Comparison of ENCODE assay signal across 8 cellular contexts in the genomic region with DNA sequence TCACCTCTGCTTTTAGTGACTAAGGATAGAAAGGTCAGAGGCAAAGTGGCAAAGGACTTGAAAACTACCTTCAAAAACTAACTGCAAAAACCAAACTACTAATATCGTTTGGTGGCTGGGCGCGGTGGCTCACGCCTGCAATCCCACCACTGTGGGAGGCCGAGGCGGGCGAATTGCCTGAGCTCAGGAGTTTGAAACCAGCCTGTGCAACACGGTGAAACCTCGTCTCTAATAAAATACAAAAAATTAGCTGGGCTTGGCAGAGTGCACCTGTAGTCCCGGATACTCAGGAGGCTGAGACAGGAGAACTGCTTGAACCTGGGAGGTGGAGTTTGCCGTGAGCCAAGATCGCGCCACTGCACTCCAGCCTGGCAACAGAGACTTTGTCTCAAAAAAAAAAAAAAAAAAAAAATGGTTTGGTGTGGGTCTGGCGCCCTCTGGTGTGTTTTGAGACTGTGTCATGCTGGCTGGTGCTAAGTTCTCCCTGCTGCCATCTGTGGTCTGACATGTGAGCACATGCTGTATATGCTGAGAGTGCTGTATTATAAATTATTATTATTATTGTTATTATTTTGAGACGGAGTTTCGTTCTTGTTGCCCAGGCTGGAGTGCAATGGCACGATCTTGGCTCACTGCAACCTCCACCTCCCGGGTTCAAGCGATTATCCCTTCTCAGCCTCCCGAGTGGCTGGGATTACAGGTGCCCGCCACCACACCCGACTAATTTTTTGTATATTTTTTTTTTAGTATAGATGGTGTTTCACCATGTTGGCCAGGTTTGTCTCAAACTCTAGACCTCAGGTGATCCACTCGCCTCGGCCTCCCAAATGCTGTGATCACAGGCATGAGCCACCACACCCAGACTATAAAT. TPM values are rescaled to one million over a fixed set of nuclear protein-coding genes. Genes with fewer than 3 reads are reported as not detected.
DNase-seq lines count a peak whose midpoint lies in the region; ATAC-seq, FAIRE-seq and TF ChIP-seq lines count a peak whose summit lies in the region.

No MANE protein-coding gene starts in this region.

- no peaks in the 10 kb centered on the region for H3K9me3 Mint-ChIP-seq in activated T-helper 2 cell treated with anti-CD3 and anti-CD28 coated beads, Interferon-gamma antibody, Interleukin-2, Interleukin-4, amounts not matched to agents 10 μg/mL and 5 μg/mL and 100 μg/mL, durations not matched to agents 14 hours and 24 hours and 36 hours

- H3K9ac ChIP-seq in KMS-11, result no peak overlapping the region

- H4K20me1 ChIP-seq in KMS-11 (ENCODE audit: insufficient read depth), result no peaks in the 10 kb centered on the region

- peaks cover 2% of the 10 kb centered on the region for H3K4me1 Mint-ChIP-seq in activated T-helper 2 cell treated with anti-CD3 and anti-CD28 coated beads, Interferon-gamma antibody, Interleukin-2, Interleukin-4, amounts not matched to agents 10 μg/mL and 5 μg/mL and 100 μg/mL, durations not matched to agents 14 hours and 24 hours and 36 hours (ENCODE audit: low read depth)

- DNase-seq in ELF-1 (ENCODE audit: low read depth, low spot score), result peak; percentile 84
- peak; percentile 70 for DNase-seq in RPMI7951 (ENCODE audit: low read depth)
- peak; percentile 63 for DNase-seq in activated T-helper 2 cell treated with anti-CD3 and anti-CD28 coated beads, Interferon-gamma antibody, Interleukin-2, Interleukin-4, amounts not matched to agents 10 μg/mL and 5 μg/mL and 100 μg/mL, durations not matched to agents 14 hours and 24 hours and 36 hours (ENCODE audit: low spot score)
- peak; percentile 74 to 88 for DNase-seq in foreskin fibroblast
- peak in 4 of 6 donors; percentile 55 to 65 (median 60) for DNase-seq in pancreas
- peak; percentile 63 for DNase-seq in ureter (ENCODE audit: low spot score)

- WGBS in pancreas, 2 donors, result 53 to 60% methylated on average over 24 of the region's 24 CpGs

- FAIRE-seq in pancreas (lab: Jason Lieb, UNC), result no peak

- H3K79me2 ChIP-seq in KMS-11 (ENCODE audit: insufficient read depth, low read depth), result no peaks in the 10 kb centered on the region

- H3K4me3 ChIP-seq in KMS-11 (IDR thresholded peaks at IDR 0.05; ENCODE audit: insufficient read depth, low read depth, low read length) (no peak overlapping the region), foreskin fibroblast (ENCODE audit: low read depth in 1 of 2, low read length in 2 of 2) (no peak overlapping the region), pancreas (no peak overlapping the region)

- peaks cover 8% of the 10 kb centered on the region for H3K4me1 ChIP-seq in KMS-11 (ENCODE audit: low read depth, poor library complexity, severe bottlenecking)
- H3K4me1 ChIP-seq in pancreas, result no peaks in the 10 kb centered on the region

- peaks cover 27% of the 10 kb centered on the region for H3K27me3 Mint-ChIP-seq in activated T-helper 2 cell treated with anti-CD3 and anti-CD28 coated beads, Interferon-gamma antibody, Interleukin-2, Interleukin-4, amounts not matched to agents 10 μg/mL and 5 μg/mL and 100 μg/mL, durations not matched to agents 14 hours and 24 hours and 36 hours (ENCODE audit: low read depth)

- ATAC-seq in GM21737 (IDR thresholded peaks at IDR 0.05; ENCODE audit: unreplicated experiment) (peak; percentile 80), pancreas (peak; percentile 90 to 100 (median 96))

- H3K4me3 Mint-ChIP-seq in activated T-helper 2 cell treated with anti-CD3 and anti-CD28 coated beads, Interferon-gamma antibody, Interleukin-2, Interleukin-4, amounts not matched to agents 10 μg/mL and 5 μg/mL and 100 μg/mL, durations not matched to agents 14 hours and 24 hours and 36 hours (ENCODE audit: low read depth), result no peak overlapping the region

- H3K27ac ChIP-seq in KMS-11 (no peak overlapping the region), pancreas (no peak overlapping the region)

- H3K27ac Mint-ChIP-seq in activated T-helper 2 cell treated with anti-CD3 and anti-CD28 coated beads, Interferon-gamma antibody, Interleukin-2, Interleukin-4, amounts not matched to agents 10 μg/mL and 5 μg/mL and 100 μg/mL, durations not matched to agents 14 hours and 24 hours and 36 hours, result no peak overlapping the region

- no peaks in the 10 kb centered on the region for H3K36me3 Mint-ChIP-seq in activated T-helper 2 cell treated with anti-CD3 and anti-CD28 coated beads, Interferon-gamma antibody, Interleukin-2, Interleukin-4, amounts not matched to agents 10 μg/mL and 5 μg/mL and 100 μg/mL, durations not matched to agents 14 hours and 24 hours and 36 hours (ENCODE audit: low read depth)

- no peak overlapping the region for H3K4me2 ChIP-seq in KMS-11

- TF ChIP-seq CTCF in KMS-11 (conservative IDR thresholded peaks at IDR 0.05; ENCODE audit: low read depth, low read length) (peak; percentile 65), foreskin fibroblast (IDR thresholded peaks at IDR 0.05; ENCODE audit: low read depth, low read length) (peak; percentile 85), pancreas (IDR thresholded peaks at IDR 0.05) (peak; percentile 49 to 62 (median 56))

- no peaks in the 10 kb centered on the region for H3K27me3 ChIP-seq in KMS-11 (ENCODE audit: insufficient read depth, low read depth)
- H3K27me3 ChIP-seq in pancreas, result no peaks in the 10 kb centered on the region

- peak overlapping the region; percentile 52; the same call in 1 of the 2 replicates for H2AFZ ChIP-seq in KMS-11 (ENCODE audit: low read depth)

- no peaks in the 10 kb centered on the region for H3K36me3 ChIP-seq in KMS-11 (ENCODE audit: insufficient read depth)
- no peaks in the 10 kb centered on the region for H3K36me3 ChIP-seq in pancreas

- intact Hi-C loops in activated T-helper 2 cell treated with anti-CD3 and anti-CD28 coated beads, Interferon-gamma antibody, Interleukin-2, Interleukin-4, amounts not matched to agents 10 μg/mL and 5 μg/mL and 100 μg/mL, durations not matched to agents 14 hours and 24 hours and 36 hours (cut with micrococcal nuclease), result loop anchor here (1.0 to 10.0 kb wide), 5 partner anchors 19 to 147 kb away; no protein-coding TSS in a partner anchor
- intact Hi-C loops in pancreas (cut with DNase I), result no loop called here

- no peaks in the 10 kb centered on the region for H3K9me3 ChIP-seq in pancreas

RNA-seq across cellular contexts. Expression of gene RNF17, which starts 36.0 kb away (rescaled TPM):
- not detected in 2 replicates for total RNA-seq in RPMI7951 (2014; rRNA removed; shearing (Covaris generic))
- total RNA-seq in activated T-helper 2 cell treated with anti-CD3 and anti-CD28 coated beads, Interferon-gamma antibody, Interleukin-2, Interleukin-4, amounts not matched to agents 10 μg/mL and 5 μg/mL and 100 μg/mL, durations not matched to agents 14 hours and 24 hours and 36 hours, result not detected in 2 replicates
- not detected for total RNA-seq in pancreas
- not detected for polyA plus RNA-seq in pancreas
- not detected for total RNA-seq in ureter

RNA-seq across cellular contexts. Expression of gene ATP12A, which starts 47.8 kb away (rescaled TPM):
- not detected in 2 replicates for total RNA-seq in RPMI7951 (2014; rRNA removed; shearing (Covaris generic))
- 1.1 TPM in 2 replicates for total RNA-seq in activated T-helper 2 cell treated with anti-CD3 and anti-CD28 coated beads, Interferon-gamma antibody, Interleukin-2, Interleukin-4, amounts not matched to agents 10 μg/mL and 5 μg/mL and 100 μg/mL, durations not matched to agents 14 hours and 24 hours and 36 hours
- total RNA-seq in pancreas, result under 1 TPM in 1 of 6 donors, not detected in 5; 0.06 TPM
- polyA plus RNA-seq in pancreas, result under 1 TPM in 1 of 2 donors, not detected in 1; 0.05 TPM
- total RNA-seq in ureter, result 0.10 TPM
